ENCODE assay signal across 3 cellular contexts in genomic region chr7:157292258-157292657, GRCh38.
TF ChIP-seq lines count a peak whose summit lies in the region.

No MANE protein-coding gene starts in this region.

TF ChIP-seq in HepG2, 621 proteins besides CTCF, POLR2A, EP300 and RAD21:
- TF ChIP-seq TOE1 (CRISPR knock-in tag; IDR thresholded peaks at IDR 0.05) (no peak), ZNF646 (CRISPR knock-in tag; IDR thresholded peaks at IDR 0.05) (peak; percentile 61; the same call in 1 of the 2 replicates), KDM5B (CRISPR knock-in tag; IDR thresholded peaks at IDR 0.05; ENCODE audit: borderline replicate concordance) (0 out of 2 replicates have a peak, but pooled peaks have one; percentile 2), XBP1 (CRISPR knock-in tag; IDR thresholded peaks at IDR 0.05) (no peak), FOXP1 (IDR thresholded peaks at IDR 0.05) (peak; percentile 34; the same call in 1 of the 2 replicates), FOXP1 (CRISPR knock-in tag; IDR thresholded peaks at IDR 0.05) (no peak), ATF7 (IDR thresholded peaks at IDR 0.05) (0 out of 2 replicates have a peak, but pooled peaks have one; percentile 9), ATF7 (CRISPR knock-in tag; IDR thresholded peaks at IDR 0.05) (no peak), ZNF224 (CRISPR knock-in tag; IDR thresholded peaks at IDR 0.05) (0 out of 2 replicates have a peak, but pooled peaks have one; percentile 43), FOXA1 (IDR thresholded peaks at IDR 0.05) (0 out of 2 replicates have a peak, but pooled peaks have one; percentile 10), FOXA1 (CRISPR knock-in tag; IDR thresholded peaks at IDR 0.05) (no peak)

TF ChIP-seq in K562, 482 proteins besides CTCF, POLR2A, EP300 and RAD21:
- TF ChIP-seq ZNF121 (CRISPR knock-in tag; conservative IDR thresholded peaks at IDR 0.05), result no peak
- 0 out of 2 replicates have a peak, but pooled peaks have one; percentile 24 for TF ChIP-seq HLTF (IDR thresholded peaks at IDR 0.05)
- TF ChIP-seq KDM1A (IDR thresholded peaks at IDR 0.05), result peak in 1 of 2 experiments; percentile 40; a peak in 1 of 4 replicates
- 0 out of 2 replicates have a peak, but pooled peaks have one; percentile 70 for TF ChIP-seq HDGF (IDR thresholded peaks at IDR 0.05)
- TF ChIP-seq ZNF280A (IDR thresholded peaks at IDR 0.05; ENCODE audit: low read depth, partially characterized antibody), result peak; percentile 33
- TF ChIP-seq EGR1 (conservative IDR thresholded peaks at IDR 0.05), result peak; percentile 88
- peak; percentile 60 for TF ChIP-seq ARHGAP35 (IDR thresholded peaks at IDR 0.05; ENCODE audit: partially characterized antibody)
- TF ChIP-seq PML (IDR thresholded peaks at IDR 0.05; ENCODE audit: low read length), result no peak
TF ChIP-seq in K562: peak in this region for 6.

TF ChIP-seq in HEK293T, 16 proteins besides CTCF, POLR2A, EP300 and RAD21:
- no peak for TF ChIP-seq CTBP1 (IDR thresholded peaks at IDR 0.05; ENCODE audit: borderline replicate concordance)
- no peak for TF ChIP-seq ELF4 (IDR thresholded peaks at IDR 0.05)
- no peak for TF ChIP-seq FOXK2 (IDR thresholded peaks at IDR 0.05)
- TF ChIP-seq TARDBP (IDR thresholded peaks at IDR 0.05), result no peak
- no peak for TF ChIP-seq L3MBTL2 (conservative IDR thresholded peaks at IDR 0.05)
- TF ChIP-seq LEF1 (IDR thresholded peaks at IDR 0.05; ENCODE audit: borderline replicate concordance), result no peak
- TF ChIP-seq HDGF (IDR thresholded peaks at IDR 0.05; ENCODE audit: borderline replicate concordance), result no peak
TF ChIP-seq in HEK293T: peak in this region for 0.
